Comparison of ENCODE assay signal across 1 cellular context in genomic region chr10:73495226-73495883, GRCh38.
TF ChIP-seq lines count a peak whose summit lies in the region.

No MANE protein-coding gene starts in this region.

TF ChIP-seq in K562, 482 proteins besides CTCF, POLR2A, EP300 and RAD21 (continued from another document and continues in another):
- peak; percentile 86 for TF ChIP-seq ZBTB49 (CRISPR knock-in tag; IDR thresholded peaks at IDR 0.05; ENCODE audit: borderline replicate concordance)
- TF ChIP-seq MXD1 (CRISPR knock-in tag; IDR thresholded peaks at IDR 0.05; ENCODE audit: borderline replicate concordance, poor library complexity, severe bottlenecking), result no peak
- TF ChIP-seq NR2C1 (IDR thresholded peaks at IDR 0.05), result peak; percentile 51; the same call in 1 of the 2 replicates
- peak; percentile 79 for TF ChIP-seq NR2C1 (tag; IDR thresholded peaks at IDR 0.05)
- peak; percentile 84 for TF ChIP-seq EP400 (IDR thresholded peaks at IDR 0.05)
- TF ChIP-seq LARP7 (IDR thresholded peaks at IDR 0.05), result no peak
- TF ChIP-seq FOXP4 (CRISPR knock-in tag; IDR thresholded peaks at IDR 0.05; ENCODE audit: borderline replicate concordance), result peak; percentile 94
- TF ChIP-seq MNT (conservative IDR thresholded peaks at IDR 0.05), result peak; percentile 52 to 83; a peak in 3 of 4 replicates
- no peak for TF ChIP-seq CREB1 (IDR thresholded peaks at IDR 0.05)
- TF ChIP-seq CREB1 (CRISPR knock-in tag; IDR thresholded peaks at IDR 0.05), result peak; percentile 70
- TF ChIP-seq E2F5 (CRISPR knock-in tag; IDR thresholded peaks at IDR 0.05), result no peak
- TF ChIP-seq CCAR2 (IDR thresholded peaks at IDR 0.05; ENCODE audit: low read depth, low read length), result no peak
- TF ChIP-seq ZFP91 (CRISPR knock-in tag; IDR thresholded peaks at IDR 0.05), result no peak
- no peak for TF ChIP-seq BMI1 (IDR thresholded peaks at IDR 0.05; ENCODE audit: low read length)
- no peak for TF ChIP-seq ZNF184 (CRISPR knock-in tag; IDR thresholded peaks at IDR 0.05)
- TF ChIP-seq HBP1 (CRISPR knock-in tag; IDR thresholded peaks at IDR 0.05), result 0 out of 2 replicates have a peak, but pooled peaks have one; percentile 37
- peak in 1 of 2 experiments; percentile 100; a peak in 3 of 4 replicates for TF ChIP-seq ZNF639 (CRISPR knock-in tag; conservative IDR thresholded peaks at IDR 0.05 in 1 of 2, IDR thresholded peaks at IDR 0.05 in 1 of 2)
- TF ChIP-seq CHD7 (IDR thresholded peaks at IDR 0.05; ENCODE audit: low read depth, low read length), result peak; percentile 28
- no peak for TF ChIP-seq ZNF324 (CRISPR knock-in tag; IDR thresholded peaks at IDR 0.05)
- TF ChIP-seq ZNF263 (CRISPR knock-in tag; IDR thresholded peaks at IDR 0.05; ENCODE audit: borderline replicate concordance), result no peak
- peak; percentile 90 for TF ChIP-seq HMGN3 (IDR thresholded peaks at IDR 0.05; ENCODE audit: borderline replicate concordance, extremely low read depth, insufficient read length, low read depth, low read length)
- TF ChIP-seq THAP12 (CRISPR knock-in tag; IDR thresholded peaks at IDR 0.05), result peak; percentile 92
- no peak for TF ChIP-seq KDM1A (IDR thresholded peaks at IDR 0.05)
- 0 out of 2 replicates have a peak, but pooled peaks have one; percentile 47 for TF ChIP-seq ZNF12 (CRISPR knock-in tag; IDR thresholded peaks at IDR 0.05)
